Comparison of ENCODE assay signal across 11 cellular contexts in genomic region chr9:14441976-14442651, GRCh38.
DNase-seq lines count a peak whose midpoint lies in the region; ATAC-seq and TF ChIP-seq lines count a peak whose summit lies in the region.
"Had no signal": no experiment of that assay in that cellular context is flagged by ENCODE, and none has a peak within 500 bp of the region (broad histone marks: within the 10 kb centered on the region; RNA-seq: fewer than 3 reads in every experiment).

No MANE protein-coding gene starts in this region.

- H3K9me3 ChIP-seq in BE2C, result no peaks in the 10 kb centered on the region

- no peak for ATAC-seq in GM21381 (IDR thresholded peaks at IDR 0.05; ENCODE audit: unreplicated experiment)

- no peaks in the 10 kb centered on the region for H3K27me3 Mint-ChIP-seq in glutamatergic neuron (ENCODE audit: unreplicated experiment)

- no peak overlapping the region for H3K4me3 Mint-ChIP-seq in glutamatergic neuron (ENCODE audit: unreplicated experiment)

- no peaks in the 10 kb centered on the region for H3K36me3 Mint-ChIP-seq in glutamatergic neuron (ENCODE audit: unreplicated experiment)

- TF ChIP-seq CTCF in BE2C (IDR thresholded peaks at IDR 0.05; ENCODE audit: low read depth, low read length) (peak; percentile 54), glutamatergic neuron (IDR thresholded peaks at IDR 0.05; ENCODE audit: partially characterized antibody, unreplicated experiment) (peak; percentile 75)

- H3K36me3 ChIP-seq in BE2C, result no peaks in the 10 kb centered on the region

- H3K27me3 ChIP-seq in BE2C, result no peaks in the 10 kb centered on the region

- no peak overlapping the region for H3K4me3 ChIP-seq in BE2C (ENCODE audit: low read depth, low read length)

- DNase-seq in BE2C (peak; percentile 59), H4 (ENCODE audit: low spot score) (peak; percentile 39), RKO (ENCODE audit: low spot score) (peak; percentile 77), glutamatergic neuron (peak; percentile 68), cerebellar nuclear complex (lab: John Stamatoyannopoulos, UW) (no peak), NCI-H2029 (lab: John Stamatoyannopoulos, UW) (no peak)
- no peak for DNase-seq in stimulated activated CD8-positive, alpha-beta memory T cell treated with anti-CD3 and anti-CD28 coated beads, Interleukin-4, amount 100 ng/mL, for 48 hours
- DNase-seq: caudate nucleus, GF-D8, NCI-H1092 had no signal

- no peaks in the 10 kb centered on the region for H3K4me1 Mint-ChIP-seq in glutamatergic neuron (ENCODE audit: low read depth, unreplicated experiment)

- peaks cover 15% of the 10 kb centered on the region for H3K4me1 ChIP-seq in BE2C

- no peak overlapping the region for H3K27ac Mint-ChIP-seq in glutamatergic neuron (ENCODE audit: unreplicated experiment)

- no peaks in the 10 kb centered on the region for H3K9me3 Mint-ChIP-seq in glutamatergic neuron (ENCODE audit: unreplicated experiment)

Comparison
In these comparisons a context has a peak if more than half of its experiments do, and no peak if none do; other contexts are left out.
1. DNase-seq: peak in BE2C (single experiment), H4 (single experiment), RKO (single experiment) and glutamatergic neuron (single experiment); none in cerebellar nuclear complex (0 of 2), NCI-H2029 (single experiment) and stimulated activated CD8-positive, alpha-beta memory T cell treated with anti-CD3 and anti-CD28 coated beads, Interleukin-4, amount 100 ng/mL, for 48 hours (single experiment).